In the genomic region with DNA sequence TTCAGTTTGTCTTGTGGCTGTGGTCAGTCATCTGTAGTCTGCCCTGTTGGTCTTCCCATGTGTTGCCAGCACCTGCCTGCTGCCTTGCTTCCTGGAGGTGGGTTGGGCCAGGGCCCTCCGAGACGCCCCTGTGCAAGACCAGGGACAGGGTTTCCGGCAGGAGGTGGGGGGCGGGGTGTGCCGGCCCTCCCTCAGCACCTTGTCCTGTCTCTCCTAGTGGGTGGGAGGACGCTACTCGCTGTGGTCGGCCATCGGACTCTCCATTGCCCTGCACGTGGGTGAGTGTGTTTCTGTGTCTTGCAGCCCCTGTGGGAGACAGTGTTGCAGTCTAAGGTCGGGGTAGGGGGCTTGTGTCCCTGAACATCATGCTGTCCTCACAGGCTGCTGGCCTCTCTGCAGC, we compare ENCODE assay signal across 17 cellular contexts.
"Had no signal": no experiment of that assay in that cellular context is flagged by ENCODE, and none has a peak within 500 bp of the region (broad histone marks: within the 10 kb centered on the region; RNA-seq: fewer than 3 reads in every experiment).

No MANE protein-coding gene starts in this region.

- DNase-seq: colonic mucosa; dermis blood vessel endothelial cell; esophagus squamous epithelium; foreskin fibroblast; immature natural killer cell; left ventricle myocardium inferior; mesenchymal stem cell; midbrain; naive thymus-derived CD4-positive, alpha-beta T cell; nephron progenitor cell; spleen; stimulated activated CD4-positive, alpha-beta T cell treated with anti-CD3 and anti-CD28 coated beads, Interleukin-15, amount 100 ng/mL, for 24 hours; stimulated activated CD4-positive, alpha-beta T cell treated with anti-CD3 and anti-CD28 coated beads, Interleukin-1b, Interleukin-23, amount 100 ng/mL, for 48 hours; stimulated activated CD4-positive, alpha-beta T cell treated with anti-CD3 and anti-CD28 coated beads, Interleukin-4, amount 100 ng/mL, for 4 hours; stimulated activated naive CD4-positive, alpha-beta T cell treated with Interleukin-2 at 50 U/mL for 16 hours; trophoblast cell had no signal

- H3K27me3 ChIP-seq: colonic mucosa, esophagus squamous epithelium, spleen had no signal

- H3K9me3 ChIP-seq: colonic mucosa, esophagus squamous epithelium, left ventricle myocardium inferior, spleen had no signal

- H3K4me1 Mint-ChIP-seq: immature natural killer cell, nephron progenitor cell had no signal

- H3K27ac ChIP-seq: colonic mucosa, esophagus squamous epithelium, left ventricle myocardium inferior, spleen had no signal

- H3K4me1 ChIP-seq: colonic mucosa, esophagus squamous epithelium, left ventricle myocardium inferior, spleen had no signal

- ATAC-seq: naive thymus-derived CD4-positive, alpha-beta T cell had no signal

- H3K4me3 Mint-ChIP-seq: immature natural killer cell; naive thymus-derived CD4-positive, alpha-beta T cell; nephron progenitor cell had no signal

- H3K27ac Mint-ChIP-seq: immature natural killer cell; naive thymus-derived CD4-positive, alpha-beta T cell; nephron progenitor cell had no signal

- H3K4me3 ChIP-seq: colonic mucosa, esophagus squamous epithelium, left ventricle myocardium inferior, lung, spleen had no signal

- H3K9me3 Mint-ChIP-seq: immature natural killer cell; naive thymus-derived CD4-positive, alpha-beta T cell; nephron progenitor cell had no signal

- H3K27me3 Mint-ChIP-seq: naive thymus-derived CD4-positive, alpha-beta T cell had no signal
